4 cellular contexts compared by ENCODE assay signal in the genomic region with DNA sequence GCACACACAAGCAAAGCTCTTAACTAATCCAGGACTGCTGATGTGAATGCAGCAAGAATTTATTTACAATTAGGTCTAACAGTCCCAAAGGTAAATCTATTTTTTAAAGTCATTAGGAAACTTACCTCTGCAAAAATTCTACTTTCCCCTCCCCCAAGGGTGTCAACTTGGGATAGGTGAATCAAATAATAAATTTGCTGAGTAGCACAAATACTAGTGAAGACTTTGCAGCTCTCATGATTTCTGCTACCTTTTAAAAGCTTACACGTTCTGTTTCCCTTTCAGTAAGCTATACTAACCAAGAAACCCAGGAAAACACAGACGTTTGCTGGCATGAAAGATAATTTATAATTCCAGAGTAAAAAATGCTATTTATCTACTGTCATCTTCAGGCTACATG.
TF ChIP-seq lines count a peak whose summit lies in the region.

No MANE protein-coding gene starts in this region.

TF ChIP-seq in HepG2, 621 proteins besides CTCF, POLR2A, EP300 and RAD21:
- TF ChIP-seq MAFK (conservative IDR thresholded peaks at IDR 0.05 in 1 of 2, IDR thresholded peaks at IDR 0.05 in 1 of 2; ENCODE audit: low read length in 2 of 2) (peak; percentile 54 to 68; a peak in 3 of 4 replicates), ZNF788 (CRISPR knock-in tag; IDR thresholded peaks at IDR 0.05; ENCODE audit: borderline replicate concordance) (no peak), FOXK1 (CRISPR knock-in tag; IDR thresholded peaks at IDR 0.05; ENCODE audit: borderline replicate concordance, low read depth) (no peak), KLF6 (CRISPR knock-in tag; IDR thresholded peaks at IDR 0.05) (no peak), SNRNP70 (IDR thresholded peaks at IDR 0.05; ENCODE audit: low read depth, low read length) (no peak)
- TF ChIP-seq, protein P1, sequence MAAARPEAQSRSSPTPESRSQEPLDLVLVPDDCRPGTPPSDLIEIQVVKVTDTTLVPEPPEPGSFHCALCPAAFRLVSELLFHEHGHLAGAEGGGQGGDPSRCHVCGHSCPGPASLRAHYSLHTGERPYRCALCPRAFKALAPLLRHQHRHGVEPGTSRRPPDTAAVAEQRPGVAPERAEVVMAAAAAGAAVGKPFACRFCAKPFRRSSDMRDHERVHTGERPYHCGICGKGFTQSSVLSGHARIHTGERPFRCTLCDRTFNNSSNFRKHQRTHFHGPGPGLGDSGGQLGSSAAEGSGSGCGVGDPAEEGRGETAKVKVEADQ (CRISPR knock-in tag; IDR thresholded peaks at IDR 0.05; ENCODE audit: borderline replicate concordance), result no peak
- TF ChIP-seq, protein P2, sequence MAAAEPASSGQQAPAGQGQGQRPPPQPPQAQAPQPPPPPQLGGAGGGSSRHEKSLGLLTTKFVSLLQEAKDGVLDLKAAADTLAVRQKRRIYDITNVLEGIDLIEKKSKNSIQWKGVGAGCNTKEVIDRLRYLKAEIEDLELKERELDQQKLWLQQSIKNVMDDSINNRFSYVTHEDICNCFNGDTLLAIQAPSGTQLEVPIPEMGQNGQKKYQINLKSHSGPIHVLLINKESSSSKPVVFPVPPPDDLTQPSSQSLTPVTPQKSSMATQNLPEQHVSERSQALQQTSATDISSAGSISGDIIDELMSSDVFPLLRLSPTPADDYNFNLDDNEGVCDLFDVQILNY (CRISPR knock-in tag; conservative IDR thresholded peaks at IDR 0.05), result no peak

TF ChIP-seq in A549, 52 proteins besides CTCF, POLR2A, EP300 and RAD21:
- no peak for TF ChIP-seq NR3C1 (IDR thresholded peaks at IDR 0.05)
- TF ChIP-seq MAFK (IDR thresholded peaks at IDR 0.05; ENCODE audit: partially characterized antibody), result peak; percentile 2
TF ChIP-seq in A549: peak in this region for 1.

TF ChIP-seq in IMR-90, 13 proteins besides CTCF, POLR2A, EP300 and RAD21:
- TF ChIP-seq MAFK (IDR thresholded peaks at IDR 0.05; ENCODE audit: low read depth, low read length) (peak; percentile 43; the same call in 1 of the 2 replicates), MXI1 (IDR thresholded peaks at IDR 0.05; ENCODE audit: borderline replicate concordance, low read depth, low read length) (no peak)
- TF ChIP-seq, protein P3, sequence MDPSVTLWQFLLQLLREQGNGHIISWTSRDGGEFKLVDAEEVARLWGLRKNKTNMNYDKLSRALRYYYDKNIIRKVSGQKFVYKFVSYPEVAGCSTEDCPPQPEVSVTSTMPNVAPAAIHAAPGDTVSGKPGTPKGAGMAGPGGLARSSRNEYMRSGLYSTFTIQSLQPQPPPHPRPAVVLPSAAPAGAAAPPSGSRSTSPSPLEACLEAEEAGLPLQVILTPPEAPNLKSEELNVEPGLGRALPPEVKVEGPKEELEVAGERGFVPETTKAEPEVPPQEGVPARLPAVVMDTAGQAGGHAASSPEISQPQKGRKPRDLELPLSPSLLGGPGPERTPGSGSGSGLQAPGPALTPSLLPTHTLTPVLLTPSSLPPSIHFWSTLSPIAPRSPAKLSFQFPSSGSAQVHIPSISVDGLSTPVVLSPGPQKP (IDR thresholded peaks at IDR 0.05; ENCODE audit: borderline replicate concordance, low read depth, low read length), result no peak

TF ChIP-seq in K562, 482 proteins besides CTCF, POLR2A, EP300 and RAD21:
- TF ChIP-seq PTBP1 (IDR thresholded peaks at IDR 0.05; ENCODE audit: low read depth, low read length) (no peak), ZNF316 (IDR thresholded peaks at IDR 0.05) (peak; percentile 45), BCL6 (CRISPR knock-in tag; IDR thresholded peaks at IDR 0.05) (no peak), ZNF780A (CRISPR knock-in tag; IDR thresholded peaks at IDR 0.05) (no peak)
- TF ChIP-seq, protein P4, sequence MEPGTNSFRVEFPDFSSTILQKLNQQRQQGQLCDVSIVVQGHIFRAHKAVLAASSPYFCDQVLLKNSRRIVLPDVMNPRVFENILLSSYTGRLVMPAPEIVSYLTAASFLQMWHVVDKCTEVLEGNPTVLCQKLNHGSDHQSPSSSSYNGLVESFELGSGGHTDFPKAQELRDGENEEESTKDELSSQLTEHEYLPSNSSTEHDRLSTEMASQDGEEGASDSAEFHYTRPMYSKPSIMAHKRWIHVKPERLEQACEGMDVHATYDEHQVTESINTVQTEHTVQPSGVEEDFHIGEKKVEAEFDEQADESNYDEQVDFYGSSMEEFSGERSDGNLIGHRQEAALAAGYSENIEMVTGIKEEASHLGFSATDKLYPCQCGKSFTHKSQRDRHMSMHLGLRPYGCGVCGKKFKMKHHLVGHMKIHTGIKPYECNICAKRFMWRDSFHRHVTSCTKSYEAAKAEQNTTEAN (CRISPR knock-in tag; IDR thresholded peaks at IDR 0.05), result no peak
